22 cellular contexts compared by ENCODE assay signal in genomic region chr15:65731926-65732325, GRCh38.
DNase-seq lines count a peak whose midpoint lies in the region; ATAC-seq and TF ChIP-seq lines count a peak whose summit lies in the region.
"Had no signal": no experiment of that assay in that cellular context is flagged by ENCODE, and none has a peak within 500 bp of the region (broad histone marks: within the 10 kb centered on the region; RNA-seq: fewer than 3 reads in every experiment).

No MANE protein-coding gene starts in this region.

- H3K27ac Mint-ChIP-seq in stimulated activated effector memory CD8-positive, alpha-beta T cell treated with anti-CD3 and anti-CD28 coated beads, Interleukin-12 subunit alpha, Interleukin-12 subunit beta, amount 100 ng/mL, for 72 hours = peak overlapping the region; percentile 48
- no peak overlapping the region for H3K27ac Mint-ChIP-seq in T-helper 2 cell treated with Interferon-gamma antibody and Interleukin-4, amounts not matched to agents 5 μg/mL and 100 μg/mL, for 36 hours
- H3K27ac Mint-ChIP-seq: dendritic cell treated with granulocyte-macrophage colony-stimulating factor and Interleukin-4, amounts not matched to agents 40 ng/mL and 50 ng/mL, for 4 days had no signal

- H3K27me3 Mint-ChIP-seq in T-helper 2 cell treated with Interferon-gamma antibody and Interleukin-4, amounts not matched to agents 5 μg/mL and 100 μg/mL, for 36 hours (ENCODE audit: low read depth) = no peaks in the 10 kb centered on the region
- H3K27me3 Mint-ChIP-seq: dendritic cell treated with granulocyte-macrophage colony-stimulating factor and Interleukin-4, amounts not matched to agents 40 ng/mL and 50 ng/mL, for 4 days had no signal

- no peaks in the 10 kb centered on the region for H3K9me3 Mint-ChIP-seq in stimulated activated effector memory CD8-positive, alpha-beta T cell treated with anti-CD3 and anti-CD28 coated beads, Interleukin-12 subunit alpha, Interleukin-12 subunit beta, amount 100 ng/mL, for 72 hours
- H3K9me3 Mint-ChIP-seq in T-helper 2 cell treated with Interferon-gamma antibody and Interleukin-4, amounts not matched to agents 5 μg/mL and 100 μg/mL, for 36 hours = no peaks in the 10 kb centered on the region
- H3K9me3 Mint-ChIP-seq: dendritic cell treated with granulocyte-macrophage colony-stimulating factor and Interleukin-4, amounts not matched to agents 40 ng/mL and 50 ng/mL, for 4 days had no signal

- no peak for ATAC-seq in stimulated activated effector memory CD8-positive, alpha-beta T cell treated with anti-CD3 and anti-CD28 coated beads, Interleukin-12 subunit alpha, Interleukin-12 subunit beta, amount 100 ng/mL, for 72 hours
- ATAC-seq in GM18505 (IDR thresholded peaks at IDR 0.05; ENCODE audit: unreplicated experiment) = no peak
- ATAC-seq in GM19395 (IDR thresholded peaks at IDR 0.05; ENCODE audit: unreplicated experiment) = no peak
- ATAC-seq: gastroesophageal sphincter; lower lobe of right lung; stimulated activated naive CD8-positive, alpha-beta T cell treated with anti-CD3 and anti-CD28 coated beads, Interleukin-15, Interleukin-2, amounts not matched to agents 100 U/mL and 50 U/mL, for 24 hours had no signal

- no peaks in the 10 kb centered on the region for H3K9me3 ChIP-seq in SU-DHL-6 (ENCODE audit: insufficient read depth, low read length)
- H3K9me3 ChIP-seq: gastroesophageal sphincter, lower lobe of right lung, thyroid gland had no signal

- H3K27ac ChIP-seq in SU-DHL-6 (ENCODE audit: low read depth, low read length) = peak overlapping the region; percentile 42
- H3K27ac ChIP-seq: 22Rv1, gastroesophageal sphincter, lower lobe of right lung, thyroid gland had no signal

- TF ChIP-seq CTCF in SU-DHL-6 (IDR thresholded peaks at IDR 0.05; ENCODE audit: insufficient read depth, low read length, poor library complexity, severe bottlenecking) (no peak), fibroblast of mammary gland (conservative IDR thresholded peaks at IDR 0.05; ENCODE audit: control insufficient read depth, insufficient read depth, low read depth, low read length) (no peak)

- no peak overlapping the region for H3K9ac ChIP-seq in SU-DHL-6 (ENCODE audit: low read length)

- H3K79me2 ChIP-seq in SU-DHL-6 (ENCODE audit: insufficient read depth, low read length) = peaks cover 4% of the 10 kb centered on the region; the same call in 1 of the 2 replicates

- no peak overlapping the region for H2AFZ ChIP-seq in SU-DHL-6 (ENCODE audit: low read depth, low read length, severe bottlenecking)

- H3F3A ChIP-seq in SU-DHL-6 (ENCODE audit: insufficient read depth) = peaks cover 28% of the 10 kb centered on the region; the same call in 1 of the 2 replicates

- H3K4me1 Mint-ChIP-seq in stimulated activated effector memory CD8-positive, alpha-beta T cell treated with anti-CD3 and anti-CD28 coated beads, Interleukin-12 subunit alpha, Interleukin-12 subunit beta, amount 100 ng/mL, for 72 hours = no peaks in the 10 kb centered on the region
- H3K4me1 Mint-ChIP-seq in T-helper 2 cell treated with Interferon-gamma antibody and Interleukin-4, amounts not matched to agents 5 μg/mL and 100 μg/mL, for 36 hours (ENCODE audit: low read depth) = no peaks in the 10 kb centered on the region

- no peak overlapping the region for H3K4me2 ChIP-seq in SU-DHL-6 (ENCODE audit: low read depth, low read length, poor library complexity, severe bottlenecking)
- H3K4me2 ChIP-seq: smooth muscle cell had no signal

- H3K36me3 ChIP-seq in SU-DHL-6 (ENCODE audit: low read length) = peaks cover 71% of the 10 kb centered on the region

- H3K4me3 Mint-ChIP-seq in stimulated activated effector memory CD8-positive, alpha-beta T cell treated with anti-CD3 and anti-CD28 coated beads, Interleukin-12 subunit alpha, Interleukin-12 subunit beta, amount 100 ng/mL, for 72 hours = no peak overlapping the region
- H3K4me3 Mint-ChIP-seq in T-helper 2 cell treated with Interferon-gamma antibody and Interleukin-4, amounts not matched to agents 5 μg/mL and 100 μg/mL, for 36 hours = no peak overlapping the region
- H3K4me3 Mint-ChIP-seq: dendritic cell treated with granulocyte-macrophage colony-stimulating factor and Interleukin-4, amounts not matched to agents 40 ng/mL and 50 ng/mL, for 4 days had no signal

- no peaks in the 10 kb centered on the region for H3K9me2 ChIP-seq in SU-DHL-6 (replicated peaks; ENCODE audit: insufficient read depth, low read length)

- TF ChIP-seq POLR2A in GM18505 (IDR thresholded peaks at IDR 0.05; ENCODE audit: borderline replicate concordance, extremely low read depth, insufficient read depth, insufficient read length) = no peak

- no peaks in the 10 kb centered on the region for H3K27me3 ChIP-seq in SU-DHL-6 (ENCODE audit: low read length)
- H3K27me3 ChIP-seq: gastroesophageal sphincter, thyroid gland had no signal

- DNase-seq in NCI-H2171 treated with DMSO at 0.1 percent for 48 hours (lab: John Stamatoyannopoulos, UW) (peak; percentile 12), NCI-H2171 (lab: John Stamatoyannopoulos, UW) (no peak), fibroblast of mammary gland (ENCODE audit: low read depth) (peak; percentile 3)
- DNase-seq in stimulated activated effector memory CD8-positive, alpha-beta T cell treated with anti-CD3 and anti-CD28 coated beads, Interleukin-12 subunit alpha, Interleukin-12 subunit beta, amount 100 ng/mL, for 72 hours (ENCODE audit: low spot score in 2 of 2) = no peak
- no peak for DNase-seq in T-helper 2 cell treated with Interferon-gamma antibody and Interleukin-4, amounts not matched to agents 5 μg/mL and 100 μg/mL, for 36 hours (ENCODE audit: low spot score)
- DNase-seq: activated CD8-positive, alpha-beta memory T cell treated with anti-CD3 and anti-CD28 coated beads, Interleukin-2, amount 50 U/mL, for 48 hours; activated gamma-delta T cell treated with Interleukin-2 at 50 U/mL for 16 hours; amniotic stem cell; kidney; lower lobe of right lung; MM.1S; NCI-H1436; NCI-H524; stimulated activated naive CD8-positive, alpha-beta T cell treated with anti-CD3 and anti-CD28 coated beads, Interleukin-15, Interleukin-2, amounts not matched to agents 100 U/mL and 50 U/mL, for 24 hours; thyroid gland had no signal

- peaks cover 90% of the 10 kb centered on the region for H3K36me3 Mint-ChIP-seq in stimulated activated effector memory CD8-positive, alpha-beta T cell treated with anti-CD3 and anti-CD28 coated beads, Interleukin-12 subunit alpha, Interleukin-12 subunit beta, amount 100 ng/mL, for 72 hours
- peaks cover 18% of the 10 kb centered on the region for H3K36me3 Mint-ChIP-seq in T-helper 2 cell treated with Interferon-gamma antibody and Interleukin-4, amounts not matched to agents 5 μg/mL and 100 μg/mL, for 36 hours (ENCODE audit: low read depth)

- H3K4me3 ChIP-seq in SU-DHL-6 (ENCODE audit: insufficient read depth, low read length, poor library complexity, severe bottlenecking) (no peak overlapping the region), fibroblast of mammary gland (ENCODE audit: control insufficient read depth, low read depth, low read length) (no peak overlapping the region)
- H3K4me3 ChIP-seq: gastroesophageal sphincter, lower lobe of right lung, smooth muscle cell, thyroid gland had no signal

- H4K20me1 ChIP-seq in SU-DHL-6 (ENCODE audit: low read depth, low read length) = no peaks in the 10 kb centered on the region

Comparison
In these comparisons a context has a peak if more than half of its experiments do, and no peak if none do; other contexts are left out.
1. DNase-seq: peak in NCI-H2171 treated with DMSO at 0.1 percent for 48 hours (single experiment) and fibroblast of mammary gland (single experiment); none in NCI-H2171 (single experiment), stimulated activated effector memory CD8-positive, alpha-beta T cell treated with anti-CD3 and anti-CD28 coated beads, Interleukin-12 subunit alpha, Interleukin-12 subunit beta, amount 100 ng/mL, for 72 hours (0 of 2) and T-helper 2 cell treated with Interferon-gamma antibody and Interleukin-4, amounts not matched to agents 5 μg/mL and 100 μg/mL, for 36 hours (single experiment).